8 cellular contexts compared by ENCODE assay signal in genomic region chr1:56576880-56577858, GRCh38. TPM values are rescaled to one million over a fixed set of nuclear protein-coding genes. Genes with fewer than 3 reads are reported as not detected.
A peak's percentile ranks its signal among the peaks of the same experiment; 100 is the strongest.
DNase-seq lines count a peak whose midpoint lies in the region; ATAC-seq and TF ChIP-seq lines count a peak whose summit lies in the region.

No MANE protein-coding gene starts in this region.

- H2AFZ ChIP-seq in Loucy (ENCODE audit: low read length) = no peak overlapping the region
- no peak overlapping the region for H2AFZ ChIP-seq in mesenchymal stem cell (ENCODE audit: low read depth, low read length)

- no peaks in the 10 kb centered on the region for H3K36me3 Mint-ChIP-seq in activated CD8-positive, alpha-beta T cell treated with anti-CD3 and anti-CD28 coated beads, Interleukin-2, amount 10 ng/mL, durations not matched to agents 7 days and 5 days (ENCODE audit: low read depth)

- no peaks in the 10 kb centered on the region for H3K79me2 ChIP-seq in Loucy (ENCODE audit: insufficient read depth, low read length)

- peak overlapping the region; percentile 93 for H3K27ac ChIP-seq in coronary artery
- H3K27ac ChIP-seq in mesenchymal stem cell (ENCODE audit: low read length, poor library complexity, severe bottlenecking) = no peak overlapping the region

- no peak overlapping the region for H3K27ac Mint-ChIP-seq in activated CD8-positive, alpha-beta T cell treated with anti-CD3 and anti-CD28 coated beads, Interleukin-2, amount 10 ng/mL, durations not matched to agents 7 days and 5 days

- H3K36me3 ChIP-seq in Loucy (ENCODE audit: insufficient read depth, low read length) (no peaks in the 10 kb centered on the region), mesenchymal stem cell (ENCODE audit: control insufficient read depth in 1 of 2, insufficient read depth in 2 of 2, low read depth in 1 of 2, low read length in 2 of 2) (peaks cover 0 to 58% of the 10 kb centered on the region in 2 experiments)

- no peak for ATAC-seq in HG02571 (IDR thresholded peaks at IDR 0.05; ENCODE audit: unreplicated experiment)
- no peak for ATAC-seq in activated CD8-positive, alpha-beta T cell treated with anti-CD3 and anti-CD28 coated beads, Interleukin-2, amount 10 ng/mL, durations not matched to agents 7 days and 5 days

- H3K27me3 ChIP-seq in Loucy (ENCODE audit: insufficient read depth, low read length, poor library complexity, severe bottlenecking) (peaks cover 18% of the 10 kb centered on the region), mesenchymal stem cell (ENCODE audit: control insufficient read depth in 1 of 2, insufficient read depth in 1 of 2, low read length in 2 of 2) (no peaks in the 10 kb centered on the region)

- no peak overlapping the region for H3K9ac ChIP-seq in Loucy (ENCODE audit: low read depth, low read length, poor library complexity, severe bottlenecking)
- H3K9ac ChIP-seq in mesenchymal stem cell (ENCODE audit: low read length) = peak overlapping the region; percentile 97

- H3K14ac ChIP-seq in mesenchymal stem cell (ENCODE audit: low read length in 2 of 2) = no peak overlapping the region

- TF ChIP-seq CTCF in Loucy (conservative IDR thresholded peaks at IDR 0.05; ENCODE audit: low read length) (peak; percentile 49), coronary artery (IDR thresholded peaks at IDR 0.05) (no peak)

- no peaks in the 10 kb centered on the region for H3F3A ChIP-seq in Loucy (ENCODE audit: low read depth)

- H3K27me3 Mint-ChIP-seq in activated CD8-positive, alpha-beta T cell treated with anti-CD3 and anti-CD28 coated beads, Interleukin-2, amount 10 ng/mL, durations not matched to agents 7 days and 5 days (ENCODE audit: low read depth) = peaks cover 44% of the 10 kb centered on the region

- H2BK15ac ChIP-seq in mesenchymal stem cell (ENCODE audit: low read depth, poor library complexity, severe bottlenecking) = no peak overlapping the region

- POLR2A ChIA-PET in activated CD8-positive, alpha-beta T cell treated with anti-CD3 and anti-CD28 coated beads, Interleukin-2, amount 10 ng/mL, durations not matched to agents 7 days and 5 days (lab: Charles Lee) = no interaction called here

- no peak overlapping the region for H4K8ac ChIP-seq in mesenchymal stem cell (ENCODE audit: low read length)

- H3K4me3 ChIP-seq in Loucy (ENCODE audit: low read length, poor library complexity, severe bottlenecking) (no peak overlapping the region), coronary artery (peak overlapping the region; percentile 85), mesenchymal stem cell (ENCODE audit: insufficient read depth in 1 of 2, low read depth in 1 of 2, low read length in 2 of 2) (peak overlapping the region in 1 of 2 experiments; percentile 95)

- H3K4me2 ChIP-seq in Loucy (ENCODE audit: low read depth, low read length, poor library complexity, severe bottlenecking) (no peak overlapping the region), mesenchymal stem cell (ENCODE audit: low read length, poor library complexity, severe bottlenecking) (peak overlapping the region; percentile 91)

- H2BK12ac ChIP-seq in mesenchymal stem cell (ENCODE audit: low read length in 2 of 2) = no peak overlapping the region

- no peak overlapping the region for H4K91ac ChIP-seq in mesenchymal stem cell (ENCODE audit: low read length)

- no peaks in the 10 kb centered on the region for H3K9me3 Mint-ChIP-seq in activated CD8-positive, alpha-beta T cell treated with anti-CD3 and anti-CD28 coated beads, Interleukin-2, amount 10 ng/mL, durations not matched to agents 7 days and 5 days (ENCODE audit: insufficient read depth)

- H3K9me2 ChIP-seq in Loucy (replicated peaks; ENCODE audit: low read depth, low read length) = no peaks in the 10 kb centered on the region

- no peak overlapping the region for H2BK120ac ChIP-seq in mesenchymal stem cell (ENCODE audit: low read depth, low read length)

- CTCF ChIA-PET in activated CD8-positive, alpha-beta T cell treated with anti-CD3 and anti-CD28 coated beads, Interleukin-2, amount 10 ng/mL, durations not matched to agents 7 days and 5 days (lab: Charles Lee) = interaction anchor here (1.1 to 1.7 kb wide), 2 partner anchors 8 to 1201 kb away, joined by 3 to 5 read pairs; no protein-coding TSS in a partner anchor

- no peak overlapping the region for H3K4ac ChIP-seq in mesenchymal stem cell (ENCODE audit: low read depth in 1 of 2, low read length in 2 of 2)

- H3K18ac ChIP-seq in mesenchymal stem cell (ENCODE audit: low read depth in 1 of 2, low read length in 2 of 2) = peak overlapping the region in 1 of 2 experiments; percentile 37

- H3K9me3 ChIP-seq in Loucy (ENCODE audit: insufficient read depth, low read depth, low read length) (no peaks in the 10 kb centered on the region), mesenchymal stem cell (ENCODE audit: control insufficient read depth, low read length) (no peaks in the 10 kb centered on the region)

- no peak overlapping the region for H3K23ac ChIP-seq in mesenchymal stem cell (ENCODE audit: low read length in 2 of 2)

- H3K4me1 Mint-ChIP-seq in activated CD8-positive, alpha-beta T cell treated with anti-CD3 and anti-CD28 coated beads, Interleukin-2, amount 10 ng/mL, durations not matched to agents 7 days and 5 days (ENCODE audit: low read depth) = peaks cover 9% of the 10 kb centered on the region

- H3K79me1 ChIP-seq in mesenchymal stem cell (replicated peaks; ENCODE audit: low read length, poor library complexity, severe bottlenecking) = peaks cover 3% of the 10 kb centered on the region

- H3K4me1 ChIP-seq in Loucy (ENCODE audit: insufficient read depth, low read length, poor library complexity, severe bottlenecking) (no peaks in the 10 kb centered on the region), mesenchymal stem cell (ENCODE audit: control insufficient read depth, insufficient read depth, low read depth, low read length) (peaks cover 5% of the 10 kb centered on the region)

- 0% methylated on average over 4 of the region's 4 CpGs for WGBS in mesenchymal stem cell

- H2BK5ac ChIP-seq in mesenchymal stem cell (ENCODE audit: low read depth, low read length, poor library complexity, severe bottlenecking) = no peak overlapping the region

- no peak overlapping the region for H2AK5ac ChIP-seq in mesenchymal stem cell (ENCODE audit: low read length, severe bottlenecking)

- DNase-seq in DMS114 treated with DMSO at 0.1 percent for 48 hours (lab: John Stamatoyannopoulos, UW; ENCODE audit: unreplicated experiment) = peak; percentile 22
- no peak for DNase-seq in coronary artery (ENCODE audit: low spot score)
- DNase-seq in mesenchymal stem cell = peak; percentile 49
- no peak for DNase-seq in occipital lobe (lab: John Stamatoyannopoulos, UW)
- DNase-seq in effector CD8-positive, alpha-beta T cell (lab: John Stamatoyannopoulos, UW) = no peak
- DNase-seq in activated CD8-positive, alpha-beta T cell treated with anti-CD3 and anti-CD28 coated beads, Interleukin-2, amount 10 ng/mL, durations not matched to agents 7 days and 5 days = no peak

- no peaks in the 10 kb centered on the region for H4K20me1 ChIP-seq in Loucy (ENCODE audit: insufficient read depth, low read length, poor library complexity, severe bottlenecking)

- no peak overlapping the region for H3K4me3 Mint-ChIP-seq in activated CD8-positive, alpha-beta T cell treated with anti-CD3 and anti-CD28 coated beads, Interleukin-2, amount 10 ng/mL, durations not matched to agents 7 days and 5 days

RNA-seq across cellular contexts. Expression of gene PLPP3, which starts 2.2 kb away (rescaled TPM):
- 72.2 TPM for polyA plus RNA-seq in mesenchymal stem cell (2013, experiment 1 of 2)
- polyA plus RNA-seq in mesenchymal stem cell (2013, experiment 2 of 2) = 74.4 TPM
- total RNA-seq in occipital lobe = 36.5 TPM
- not detected for total RNA-seq in activated CD8-positive, alpha-beta T cell treated with anti-CD3 and anti-CD28 coated beads, Interleukin-2, amount 10 ng/mL, durations not matched to agents 7 days and 5 days

Comparison
In these comparisons a context has a peak if more than half of its experiments do, and no peak if none do; other contexts are left out.
1. DNase-seq: peak in DMS114 treated with DMSO at 0.1 percent for 48 hours (single experiment) and mesenchymal stem cell (single experiment); none in coronary artery (single experiment), occipital lobe (single experiment), effector CD8-positive, alpha-beta T cell (single experiment) and activated CD8-positive, alpha-beta T cell treated with anti-CD3 and anti-CD28 coated beads, Interleukin-2, amount 10 ng/mL, durations not matched to agents 7 days and 5 days (single experiment).
2. RNA of gene PLPP3, which starts 2.2 kb away (total RNA-seq): 36.5 TPM in occipital lobe (single experiment); not detected in activated CD8-positive, alpha-beta T cell treated with anti-CD3 and anti-CD28 coated beads, Interleukin-2, amount 10 ng/mL, durations not matched to agents 7 days and 5 days; every median in the first group is over 10 times any median in the second.